In the genomic region with DNA sequence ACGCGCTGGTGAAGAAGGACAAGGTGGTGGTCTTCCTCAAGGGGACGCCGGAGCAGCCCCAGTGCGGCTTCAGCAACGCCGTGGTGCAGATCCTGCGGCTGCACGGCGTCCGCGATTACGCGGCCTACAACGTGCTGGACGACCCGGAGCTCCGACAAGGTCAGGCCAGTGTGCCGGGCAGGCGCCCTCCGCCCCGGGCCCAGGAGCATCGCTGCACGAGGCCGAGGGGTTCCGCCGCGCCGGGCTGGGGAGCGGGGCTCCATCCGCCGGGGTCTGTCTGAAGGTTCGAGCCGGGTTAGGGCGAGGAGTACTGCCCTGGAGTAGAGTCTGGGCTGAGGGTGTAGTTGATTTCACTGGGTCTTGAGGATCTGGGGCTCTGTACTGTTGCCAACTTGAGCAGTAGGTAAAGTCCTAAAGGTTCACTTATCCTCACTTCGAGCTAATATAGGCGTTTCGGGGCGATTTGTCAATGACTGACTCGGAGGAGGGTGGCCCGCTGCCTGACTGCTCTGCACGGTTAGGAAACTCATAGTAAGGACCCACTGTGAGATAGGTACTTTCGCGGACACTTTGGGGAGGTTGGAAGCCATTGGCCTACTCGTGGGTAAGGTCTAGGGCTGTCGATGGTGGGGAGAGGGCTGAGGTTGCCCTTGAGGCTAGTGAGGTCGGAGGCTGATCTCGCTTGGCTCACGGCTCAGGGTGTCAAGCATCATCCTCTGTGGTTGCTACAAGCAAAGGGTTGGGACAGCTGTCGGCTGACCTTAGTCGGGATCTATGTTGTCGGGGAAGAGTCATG, we compare ENCODE assay signal across 8 cellular contexts. TPM values are rescaled to one million over a fixed set of nuclear protein-coding genes. Genes with fewer than 3 reads are reported as not detected.
A peak's percentile ranks its signal among the peaks of the same experiment; 100 is the strongest.
DNase-seq lines count a peak whose midpoint lies in the region; ATAC-seq and TF ChIP-seq lines count a peak whose summit lies in the region.

No MANE protein-coding gene starts in this region.

- DNase-seq in NCI-H1417 (lab: John Stamatoyannopoulos, UW) (peak in 2 of 3 experiments; percentile 56 to 65), NCI-H1417 treated with DMSO at 0.1 percent for 48 hours (lab: John Stamatoyannopoulos, UW) (no peak), WERI-Rb-1 (no peak), glomerular visceral epithelial cell (ENCODE audit: extremely low spot score) (peak; percentile 12), gastrocnemius medialis (peak in 1 of 2 donors; percentile 43), occipital lobe (lab: John Stamatoyannopoulos, UW) (no peak), GOT3 (lab: John Stamatoyannopoulos, UW) (no peak)

- in situ Hi-C loops in gastrocnemius medialis (cut with MboI; ENCODE audit: low sequenced_read_pairs in 4 of 4), result loop anchor here in 2 of 4 donors (25.0 kb wide), 2 partner anchors 373 to 398 kb away; a partner anchor contains a TSS

- H3K27me3 ChIP-seq in WERI-Rb-1 (ENCODE audit: insufficient read depth, low read depth, severe bottlenecking), result no peaks in the 10 kb centered on the region
- no peaks in the 10 kb centered on the region for H3K27me3 ChIP-seq in gastrocnemius medialis

- H3K4me3 ChIP-seq in WERI-Rb-1 (ENCODE audit: low read depth, low read length) (peak overlapping the region; percentile 57), gastrocnemius medialis (peak overlapping the region; percentile 69 to 99 (median 82))

- no peak for TF ChIP-seq CTCF in WERI-Rb-1 (IDR thresholded peaks at IDR 0.05; ENCODE audit: low read depth, low read length)
- peak in 1 of 5 experiments; percentile 12 for TF ChIP-seq CTCF in gastrocnemius medialis (IDR thresholded peaks at IDR 0.05 in 4 of 5, conservative IDR thresholded peaks at IDR 0.05 in 1 of 5)

- ATAC-seq in HG02759 (IDR thresholded peaks at IDR 0.05; ENCODE audit: unreplicated experiment) (peak; percentile 3), gastrocnemius medialis (peak; percentile 6 to 11)

- H3K27ac ChIP-seq in WERI-Rb-1 (peak overlapping the region; percentile 74), gastrocnemius medialis (peak overlapping the region; percentile 91 to 95 (median 92))

- intact Hi-C loops in gastrocnemius medialis (cut with DNase I; ENCODE audit: low total_unique reads), result loop anchor here (2.0 to 10.0 kb wide), 3 partner anchors 25 to 381 kb away; a partner anchor contains a TSS

- no peaks in the 10 kb centered on the region for H3K9me3 ChIP-seq in WERI-Rb-1 (ENCODE audit: severe bottlenecking)
- no peaks in the 10 kb centered on the region for H3K9me3 ChIP-seq in gastrocnemius medialis

- peaks cover 20% of the 10 kb centered on the region for H3K36me3 ChIP-seq in WERI-Rb-1
- no peaks in the 10 kb centered on the region for H3K36me3 ChIP-seq in gastrocnemius medialis

- H3K4me1 ChIP-seq in gastrocnemius medialis, result peaks cover 79 to 81% of the 10 kb centered on the region in 2 donors

- TF ChIP-seq POLR2A in gastrocnemius medialis (IDR thresholded peaks at IDR 0.05), result no peak

RNA-seq across cellular contexts. Expression of a gene that starts 0.6 kb away (rescaled TPM):
- total RNA-seq in gastrocnemius medialis (10 to 100 TPM; 28.0 to 83.2 (median 74.0) TPM), occipital lobe (28.7 TPM)

RNA-seq across cellular contexts. Expression of a gene that starts 19.0 kb away (rescaled TPM):
- total RNA-seq in gastrocnemius medialis, result 1 to 10 TPM; 4.7 to 7.1 (median 5.1) TPM
- total RNA-seq in occipital lobe, result 2.2 TPM

Comparison
In these comparisons a context has a peak if more than half of its experiments do, and no peak if none do; other contexts are left out.
1. DNase-seq: peak in NCI-H1417 (2 of 3) and glomerular visceral epithelial cell (single experiment); none in NCI-H1417 treated with DMSO at 0.1 percent for 48 hours (single experiment), WERI-Rb-1 (single experiment), occipital lobe (single experiment) and GOT3 (single experiment).